In genomic region chr9:127534931-127535330, GRCh38 we compare ENCODE assay signal across 1 cellular context.
TF ChIP-seq lines count a peak whose summit lies in the region.

No MANE protein-coding gene starts in this region.

TF ChIP-seq in WTC11, 78 proteins besides CTCF, POLR2A, EP300 and RAD21 (continued from another document):
- TF ChIP-seq ZBTB43 (CRISPR knock-in tag; IDR thresholded peaks at IDR 0.05) (no peak), OVOL2 (CRISPR knock-in tag; IDR thresholded peaks at IDR 0.05; ENCODE audit: borderline replicate concordance) (no peak), EMX1 (CRISPR knock-in tag; IDR thresholded peaks at IDR 0.05) (no peak), JAZF1 (CRISPR knock-in tag; IDR thresholded peaks at IDR 0.05) (no peak), ELF4 (CRISPR knock-in tag; IDR thresholded peaks at IDR 0.05; ENCODE audit: low read depth) (no peak), E2F4 (CRISPR knock-in tag; IDR thresholded peaks at IDR 0.05; ENCODE audit: borderline replicate concordance, low read depth) (no peak), SOX15 (CRISPR knock-in tag; IDR thresholded peaks at IDR 0.05) (no peak), MLX (CRISPR knock-in tag; IDR thresholded peaks at IDR 0.05) (no peak), MAX (CRISPR knock-in tag; IDR thresholded peaks at IDR 0.05) (no peak), ZNF512 (CRISPR knock-in tag; IDR thresholded peaks at IDR 0.05; ENCODE audit: borderline replicate concordance) (no peak)
